In the genomic region with DNA sequence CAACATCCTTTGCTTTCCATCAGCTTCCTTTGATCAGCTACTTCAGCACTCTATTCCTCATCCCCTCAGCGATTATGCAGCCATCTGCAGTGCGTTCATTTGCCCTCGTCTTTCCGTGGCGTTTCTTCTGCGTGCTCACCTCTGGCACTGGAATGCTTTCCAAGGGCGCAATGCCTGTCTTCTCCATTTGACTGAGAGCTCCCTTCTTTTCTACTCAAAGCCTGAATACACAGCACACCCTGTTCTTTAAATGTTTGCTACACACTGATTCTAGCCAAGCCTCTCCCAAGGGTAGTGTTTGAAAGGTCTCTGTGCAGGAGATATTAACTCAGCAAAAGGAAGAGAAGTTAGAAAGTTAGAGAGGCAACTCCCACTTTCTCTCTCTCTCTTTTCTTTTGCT, we compare ENCODE assay signal across 16 cellular contexts. TPM values are rescaled to one million over a fixed set of nuclear protein-coding genes. Genes with fewer than 3 reads are reported as not detected.
"Had no signal": no experiment of that assay in that cellular context is flagged by ENCODE, and none has a peak within 500 bp of the region (broad histone marks: within the 10 kb centered on the region; RNA-seq: fewer than 3 reads in every experiment).

No MANE protein-coding gene starts in this region.

- H3K9me3 ChIP-seq: spleen had no signal

- H3K4me3 ChIP-seq: spleen had no signal

- H3K27me3 ChIP-seq: spleen had no signal

- H3K36me3 ChIP-seq: spleen had no signal

- DNase-seq: activated B cell treated with CpG ODN at 0.5 μM for 24 hours; activated CD4-positive, alpha-beta T cell treated with anti-CD3 and anti-CD28 coated beads, Interleukin-2, amount 10 ng/mL, durations not matched to agents 7 days and 5 days; activated effector memory CD4-positive, alpha-beta T cell treated with Interleukin-2 at 50 U/mL for 16 hours; cortex of kidney; erythroblast; immature natural killer cell; mesendoderm; posterior cingulate gyrus; right cardiac atrium; spleen; stimulated activated CD4-positive, alpha-beta T cell treated with anti-CD3 and anti-CD28 coated beads, Interleukin-1b, Interleukin-23, amount 100 ng/mL, for 48 hours; trophoblast cell had no signal

- H3K27ac ChIP-seq: spleen had no signal

- ATAC-seq: right cardiac atrium; SK-N-SH treated with all-trans-retinoic acid at 6 μM for 48 hours; stimulated activated memory B cell treated with anti-CD40 and anti-IgM and Interleukin-4, amounts not matched to agents 10 μg/mL and 1 μg/mL and 100 μg/mL, for 72 hours had no signal

RNA-seq across cellular contexts. Expression of a gene that starts 22.6 kb away (rescaled TPM):
- total RNA-seq: activated CD4-positive, alpha-beta T cell treated with anti-CD3 and anti-CD28 coated beads, Interleukin-2, amount 10 ng/mL, durations not matched to agents 7 days and 5 days; activated CD8-positive, alpha-beta memory T cell treated with anti-CD3 and anti-CD28 coated beads for 36 hours had no signal

RNA-seq across cellular contexts. Expression of a gene that starts 39.7 kb away (rescaled TPM):
- total RNA-seq: activated B cell treated with CpG ODN at 0.5 μM for 24 hours; activated CD4-positive, alpha-beta T cell treated with anti-CD3 and anti-CD28 coated beads, Interleukin-2, amount 10 ng/mL, durations not matched to agents 7 days and 5 days; activated CD8-positive, alpha-beta memory T cell treated with anti-CD3 and anti-CD28 coated beads for 36 hours; right cardiac atrium; subcutaneous adipose tissue had no signal
- polyA plus RNA-seq: immature natural killer cell, right cardiac atrium had no signal
